In the genomic region with DNA sequence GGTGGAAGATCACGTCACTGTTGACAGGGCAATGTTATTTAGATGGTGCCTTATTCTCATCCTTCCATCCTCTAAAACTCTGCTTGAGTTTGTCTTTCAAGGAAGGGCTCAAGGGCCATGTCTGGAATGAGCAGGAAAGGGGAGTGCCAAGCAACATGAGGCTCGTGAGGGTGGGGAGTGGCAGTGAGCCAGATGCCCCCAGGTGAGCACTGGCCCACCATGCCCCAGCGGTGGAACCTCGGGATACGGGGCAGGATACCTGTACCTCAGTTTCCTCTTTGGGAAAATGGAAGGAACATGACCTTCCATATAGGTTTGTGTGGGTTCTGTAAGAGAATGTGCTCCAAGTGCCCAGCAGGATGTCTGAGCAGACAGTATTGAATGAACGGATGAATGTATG, we compare ENCODE assay signal across 24 cellular contexts.
"Had no signal": no experiment of that assay in that cellular context is flagged by ENCODE, and none has a peak within 500 bp of the region (broad histone marks: within the 10 kb centered on the region; RNA-seq: fewer than 3 reads in every experiment).

No MANE protein-coding gene starts in this region.

- H3K9me3 ChIP-seq: colonic mucosa, esophagus muscularis mucosa, gastroesophageal sphincter, heart right ventricle, psoas muscle, right lobe of liver, stomach, thyroid gland, vagina had no signal

- H3K4me1 ChIP-seq: colonic mucosa, esophagus muscularis mucosa, foreskin keratinocyte, gastroesophageal sphincter, heart right ventricle, psoas muscle, right lobe of liver, stomach, thyroid gland, vagina had no signal

- H3K36me3 ChIP-seq: colonic mucosa, esophagus muscularis mucosa, gastroesophageal sphincter, heart right ventricle, neural progenitor cell, right lobe of liver, stomach, thyroid gland, vagina had no signal

- H3K4me3 ChIP-seq: colonic mucosa, esophagus muscularis mucosa, gastroesophageal sphincter, heart right ventricle, neural progenitor cell, psoas muscle, right lobe of liver, stomach, thyroid gland, vagina had no signal

- H2AFZ ChIP-seq: neural progenitor cell had no signal

- ATAC-seq: foreskin keratinocyte; gastroesophageal sphincter; heart right ventricle; naive thymus-derived CD4-positive, alpha-beta T cell; psoas muscle; right lobe of liver; stimulated activated effector memory CD8-positive, alpha-beta T cell treated with anti-CD3 and anti-CD28 coated beads, Interleukin-12 subunit alpha, Interleukin-12 subunit beta, amount 100 ng/mL, for 72 hours had no signal

- H3K9ac ChIP-seq: neural progenitor cell had no signal

- H3K27ac ChIP-seq: colonic mucosa, esophagus muscularis mucosa, foreskin keratinocyte, gastroesophageal sphincter, heart right ventricle, neural progenitor cell, psoas muscle, right lobe of liver, stomach, thyroid gland, vagina had no signal

- H3K27me3 ChIP-seq: colonic mucosa, foreskin keratinocyte, neural progenitor cell, right lobe of liver, thyroid gland, vagina had no signal

- DNase-seq: colonic mucosa; effector memory CD4-positive, alpha-beta T cell; foreskin keratinocyte; heart right ventricle; hippocampal formation; kidney glomerular epithelial cell; mesendoderm; midbrain; naive thymus-derived CD4-positive, alpha-beta T cell; small intestine; stimulated activated CD4-positive, alpha-beta T cell treated with anti-CD3 and anti-CD28 coated beads, Interleukin-12 subunit alpha, Interleukin-12 subunit beta, amount 100 ng/mL, for 4 hours; stimulated activated CD4-positive, alpha-beta T cell treated with anti-CD3 and anti-CD28 coated beads, Interleukin-1b, Interleukin-23, amount 100 ng/mL, for 48 hours; stimulated activated CD4-positive, alpha-beta T cell treated with anti-CD3 and anti-CD28 coated beads, Interleukin-4, amount 100 ng/mL, for 1 hour; stimulated activated naive CD4-positive, alpha-beta T cell treated with Interleukin-2 at 50 U/mL for 16 hours; stomach; thyroid gland; trophoblast cell had no signal
